ENCODE assay signal across 8 cellular contexts in the genomic region with DNA sequence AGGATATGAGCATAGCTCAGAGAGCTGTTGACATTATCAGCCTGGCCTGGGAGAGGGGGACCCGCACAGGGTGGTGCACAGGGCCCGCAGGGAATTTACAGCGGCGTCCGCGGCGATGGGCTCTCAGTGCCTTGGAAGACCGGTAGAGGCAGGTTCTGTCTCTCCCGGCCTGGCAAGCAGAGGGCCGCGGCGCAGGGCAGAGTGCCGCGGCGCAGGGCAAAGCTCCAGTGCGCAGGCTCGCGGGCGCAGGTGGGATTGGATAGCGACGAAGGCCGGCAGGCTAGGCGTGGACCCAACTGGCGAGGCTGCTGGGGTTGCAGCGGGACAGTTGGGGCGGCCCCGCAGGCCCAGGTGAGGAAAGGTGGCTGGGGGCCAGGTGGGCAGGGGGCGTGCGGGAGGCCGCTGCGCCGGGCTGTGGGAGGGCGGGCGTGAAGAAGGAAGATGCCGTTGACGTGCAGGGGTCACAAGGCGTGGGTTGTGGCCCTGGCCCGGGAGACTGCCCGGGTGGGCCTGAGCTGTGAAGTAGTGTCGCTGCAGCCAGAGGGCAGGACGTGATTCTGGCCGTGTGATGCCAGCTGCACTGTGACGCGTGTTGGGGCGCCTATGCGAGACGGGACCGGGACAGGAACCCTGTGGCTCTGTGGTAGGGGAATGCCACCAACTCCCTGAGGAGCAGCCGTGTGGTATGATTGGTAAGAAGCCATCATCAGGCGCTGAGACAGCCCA. TPM values are rescaled to one million over a fixed set of nuclear protein-coding genes. Genes with fewer than 3 reads are reported as not detected.
DNase-seq lines count a peak whose midpoint lies in the region; ATAC-seq and TF ChIP-seq lines count a peak whose summit lies in the region.
"Not testable (repeated sequence)": the region's sequence is repeated elsewhere in the genome, so short reads cannot be mapped to it uniquely, and the experiment has no call there.
"Had no signal": no experiment of that assay in that cellular context is flagged by ENCODE, and none has a peak within 500 bp of the region (broad histone marks: within the 10 kb centered on the region; RNA-seq: fewer than 3 reads in every experiment).

PTPN20 (plus strand) TSS at position 278 of the 726 bp plus-strand sequence. CDS start 21,072 bp downstream, outside the sequence.

- H3K4me3 ChIP-seq in GM12864 (ENCODE audit: low read depth, low read length), result peak within 1 kb of the TSS; percentile 25
- not testable (repeated sequence) for H3K4me3 ChIP-seq in fibroblast of lung (replicated peaks in 1 of 4; ENCODE audit: control extremely low read depth in 1 of 4, insufficient read depth in 1 of 4, low read depth in 3 of 4, low read length in 4 of 4)

- H3K79me2 ChIP-seq in fibroblast of lung (ENCODE audit: control insufficient read depth, insufficient read depth, low read length), result not testable (repeated sequence)

- not testable (repeated sequence) for H3K27ac ChIP-seq in fibroblast of lung (ENCODE audit: insufficient read depth, low read length)

- not testable (repeated sequence) for H4K20me1 ChIP-seq in fibroblast of lung (ENCODE audit: control insufficient read depth, extremely low read depth, insufficient read depth, low read length)

- not testable (repeated sequence) for H3K27ac Mint-ChIP-seq in WTC11

- not testable (repeated sequence) for H3K9me3 ChIP-seq in fibroblast of lung (ENCODE audit: control insufficient read depth, insufficient read depth, low read depth, low read length)

- not testable (repeated sequence) for H3K4me2 ChIP-seq in fibroblast of lung (ENCODE audit: extremely low read depth, insufficient read depth, low read length)

- H3K27me3 Mint-ChIP-seq in WTC11 (ENCODE audit: low read depth), result not testable (repeated sequence)

- CTCF ChIA-PET in WTC11 (lab: Charles Lee), result not testable (repeated sequence)

- H2AFZ ChIP-seq in fibroblast of lung (ENCODE audit: low read length), result not testable (repeated sequence)

- H3K36me3 ChIP-seq in fibroblast of lung (ENCODE audit: control insufficient read depth, insufficient read depth, low read length), result not testable (repeated sequence)

- not testable (repeated sequence) for H3K4me1 ChIP-seq in fibroblast of lung (ENCODE audit: control insufficient read depth, extremely low read depth, insufficient read depth, low read length)

- not testable (repeated sequence) for H3K4me1 Mint-ChIP-seq in WTC11

- H3K36me3 Mint-ChIP-seq in WTC11, result not testable (repeated sequence)

- H3K9me3 Mint-ChIP-seq in WTC11, result not testable (repeated sequence)

- not testable (repeated sequence) for TF ChIP-seq CTCF in GM12864 (IDR thresholded peaks at IDR 0.05; ENCODE audit: low read depth, low read length, missing control alignments); WTC11 (IDR thresholded peaks at IDR 0.05); fibroblast of lung (conservative IDR thresholded peaks at IDR 0.05 in 1 of 2, IDR thresholded peaks at IDR 0.05 in 1 of 2; ENCODE audit: low read depth in 1 of 2, low read length in 2 of 2)

- POLR2A ChIA-PET in WTC11 (lab: Charles Lee), result not testable (repeated sequence)

- DNase-seq in GM12864 (ENCODE audit: low read depth) (peak; percentile 1), WTC11 (ENCODE audit: low spot score) (peak; percentile 29), astrocyte of the hippocampus (ENCODE audit: low read depth, low spot score) (peak; percentile 0), fibroblast of lung (ENCODE audit: low read depth in 2 of 2) (peak; percentile 0 to 1), left lobe of liver (ENCODE audit: low spot score) (peak; percentile 42), retina (peak; percentile 64)

- H3K27me3 ChIP-seq in fibroblast of lung (ENCODE audit: control insufficient read depth, insufficient read depth, low read length), result not testable (repeated sequence)

- H3K9ac ChIP-seq in fibroblast of lung (ENCODE audit: insufficient read depth, low read length), result not testable (repeated sequence)

- peak; percentile 71 for ATAC-seq in HG03097 (IDR thresholded peaks at IDR 0.05; ENCODE audit: low FRiP score, unreplicated experiment)
- peak; percentile 88 for ATAC-seq in WTC11
- ATAC-seq in left lobe of liver, result peak; percentile 58

- H3K4me3 Mint-ChIP-seq in WTC11, result peak within 1 kb of the TSS; percentile 24; the same call in 1 of the 2 replicates

RNA-seq across cellular contexts. Expression of gene PTPN20, which starts in this region (rescaled TPM):
- total RNA-seq in WTC11 (2021) (0.96 to 2.0 TPM (median 1.7 TPM) in 3 replicates), fibroblast of lung (0.33 and 1.5 TPM in 2 replicates), left lobe of liver (0.08 TPM)
- 0.23 and 0.24 TPM in 2 replicates for polyA plus RNA-seq in fibroblast of lung
- polyA plus RNA-seq in fibroblast of lung (2012), result not detected in 2 replicates
- polyA minus RNA-seq in fibroblast of lung (ENCODE audit: low replicate concordance), result not detected in 2 replicates
- total RNA-seq: Caco-2 had no signal

Comparison
In these comparisons a context has a peak if more than half of its experiments do, and no peak if none do; other contexts are left out.
1. Peak in DNase-seq and ATAC-seq in left lobe of liver; RNA of the gene not detected or under 1 TPM.
2. DNase-seq: peak in every context shown above with its lines; median percentile 64 in retina; 42 in left lobe of liver; 29 in WTC11; 1 in GM12864; 0 in fibroblast of lung; 0 in astrocyte of the hippocampus.